Comparison of ENCODE assay signal across 19 cellular contexts in genomic region chr3:172839679-172840078, GRCh38.
DNase-seq lines count a peak whose midpoint lies in the region; ATAC-seq, FAIRE-seq and TF ChIP-seq lines count a peak whose summit lies in the region.
"Had no signal": no experiment of that assay in that cellular context is flagged by ENCODE, and none has a peak within 500 bp of the region (broad histone marks: within the 10 kb centered on the region; RNA-seq: fewer than 3 reads in every experiment).

No MANE protein-coding gene starts in this region.

- no peaks in the 10 kb centered on the region for H3K9me1 ChIP-seq in K562 (ENCODE audit: control insufficient read depth, insufficient read depth, low read length)

- H3K4me1 ChIP-seq in K562 (replicated peaks in 1 of 2; ENCODE audit: control insufficient read depth in 2 of 2, insufficient read depth in 2 of 2, low read length in 2 of 2): peaks cover 4 to 10% of the 10 kb centered on the region in 2 experiments; a peak in 3 of 5 replicates
- H3K4me1 ChIP-seq in pancreas: peaks cover 0 to 7% (median 0%) of the 10 kb centered on the region in 3 donors
- H3K4me1 ChIP-seq: A549, Caco-2, HAP-1 had no signal

- no peak for TF ChIP-seq CTCF in K562 (IDR thresholded peaks at IDR 0.05 in 2 of 3, conservative IDR thresholded peaks at IDR 0.05 in 1 of 3; ENCODE audit: insufficient read depth in 2 of 3, low read depth in 1 of 3, low read length in 3 of 3)
- TF ChIP-seq CTCF in pancreas (IDR thresholded peaks at IDR 0.05): no peak
- no peak for TF ChIP-seq CTCF in HFFc6 (IDR thresholded peaks at IDR 0.05)

- TF ChIP-seq RAD21 in K562 (CRISPR knock-in tag; conservative IDR thresholded peaks at IDR 0.05 in 1 of 2, IDR thresholded peaks at IDR 0.05 in 1 of 2): no peak

- H3K36me3 ChIP-seq in K562 (ENCODE audit: control insufficient read depth, insufficient read depth, low read length): no peaks in the 10 kb centered on the region
- H3K36me3 ChIP-seq in pancreas: no peaks in the 10 kb centered on the region
- H3K36me3 ChIP-seq: HAP-1 had no signal

- POLR2A ChIA-PET in K562 (lab: Yijun Ruan, JAX): no interaction called here

- peak overlapping the region; percentile 14; the same call in 1 of the 2 replicates for H2AFZ ChIP-seq in K562 (ENCODE audit: low read depth, low read length)

- H3K4me3 Mint-ChIP-seq in HFFc6: no peak overlapping the region
- H3K4me3 Mint-ChIP-seq: CD4-positive, alpha-beta T cell had no signal

- 44% methylated on average over 4 of the region's 4 CpGs for WGBS in K562 (ENCODE audit: insufficient coverage, low coverage, missing lambda C conversion rate)
- WGBS in pancreas, 2 donors: 14 to 16% methylated on average over 4 of the region's 4 CpGs

- no peak for TF ChIP-seq EP300 in K562 (IDR thresholded peaks at IDR 0.05; ENCODE audit: low read length)

- H3K27me3 ChIP-seq in K562 (ENCODE audit: control insufficient read depth in 2 of 2, insufficient read depth in 2 of 2, low read length in 2 of 2): no peaks in the 10 kb centered on the region
- no peaks in the 10 kb centered on the region for H3K27me3 ChIP-seq in pancreas

- in situ Hi-C loops in K562 (cut with MboI): no loop called here

- no peak overlapping the region for H3K4me3 ChIP-seq in K562
- H3K4me3 ChIP-seq in pancreas: no peak overlapping the region
- H3K4me3 ChIP-seq: A549, HAP-1 had no signal

- FAIRE-seq in K562 (lab: Jason Lieb, UNC) (no peak), pancreas (lab: Jason Lieb, UNC) (no peak)
- FAIRE-seq: D721Med, HTR-8/SVneo had no signal

- no peak overlapping the region for H3K27ac ChIP-seq in K562 (ENCODE audit: extremely low read depth, low read depth, low read length)
- no peak overlapping the region for H3K27ac ChIP-seq in pancreas
- H3K27ac ChIP-seq: 22Rv1, A549, C4-2B had no signal

- no peaks in the 10 kb centered on the region for H3K79me2 ChIP-seq in K562 (ENCODE audit: control insufficient read depth, insufficient read depth, low read length)

- H3K9ac ChIP-seq in K562 (ENCODE audit: insufficient read depth in 1 of 2, low read depth in 2 of 2, low read length in 2 of 2): no peak overlapping the region

- DNase-seq in DMS 273 (lab: John Stamatoyannopoulos, UW; ENCODE audit: unreplicated experiment) (peak; percentile 78), NCI-H2171 treated with DMSO at 0.1 percent for 48 hours (lab: John Stamatoyannopoulos, UW) (peak; percentile 87), K562 (ENCODE audit: extremely low read depth in 1 of 4, low spot score in 3 of 4) (no peak), pancreas (peak in 1 of 6 donors; percentile 24), HFFc6 (no peak), pons (ENCODE audit: low spot score) (no peak), OCI-M1 (lab: John Stamatoyannopoulos, UW) (no peak)
- DNase-seq: AML-193; Caco-2; CD4-positive, alpha-beta T cell; DMS79 treated with DMSO at 0.1 percent for 48 hours; GF-D8; IMR-90 had no signal

- no peaks in the 10 kb centered on the region for H3K36me3 Mint-ChIP-seq in HFFc6 (ENCODE audit: low read depth)

- H3K9me3 ChIP-seq in K562 (replicated peaks; ENCODE audit: control insufficient read depth, insufficient read depth, low read depth, low read length) (no peaks in the 10 kb centered on the region), pancreas (no peaks in the 10 kb centered on the region)
- H3K9me3 ChIP-seq: A549, Caco-2, HAP-1 had no signal

- intact Hi-C loops in K562 (cut with micrococcal nuclease): loop anchor here (5.0 to 10.0 kb wide), 3 partner anchors 73 to 435 kb away; no protein-coding TSS in a partner anchor
- intact Hi-C loops in pancreas (cut with DNase I): loop anchor here in 1 of 3 donors (10.0 kb wide), 1 partner anchor 205 kb away; no protein-coding TSS in a partner anchor

- H3K27ac Mint-ChIP-seq in HFFc6: no peak overlapping the region
- H3K27ac Mint-ChIP-seq: CD4-positive, alpha-beta T cell had no signal

- H4K20me1 ChIP-seq in K562 (replicated peaks; ENCODE audit: control insufficient read depth, insufficient read depth, low read length): no peaks in the 10 kb centered on the region

- no peaks in the 10 kb centered on the region for H3K9me3 Mint-ChIP-seq in HFFc6
- H3K9me3 Mint-ChIP-seq: CD4-positive, alpha-beta T cell had no signal

- no peak overlapping the region for H3K4me2 ChIP-seq in K562 (ENCODE audit: insufficient read depth, low read length)
- H3K4me2 ChIP-seq: A549 had no signal

- CTCF ChIA-PET in K562 (lab: Yijun Ruan, JAX; ENCODE audit: low intra/inter-chr PET ratio): no interaction called here

- TF ChIP-seq POLR2A in K562 (conservative IDR thresholded peaks at IDR 0.05): no peak

- ATAC-seq in K562: no peak
- peak in 3 of 4 donors; percentile 53 to 85 (median 79) for ATAC-seq in pancreas
- ATAC-seq: A549 had no signal

- peaks cover 18% of the 10 kb centered on the region for H3K27me3 Mint-ChIP-seq in HFFc6 (ENCODE audit: insufficient read depth)

- no TSS peak for BruUV-seq in K562 (replicated peaks; lab: Mats Ljungman, UMichigan)

- H3K4me1 Mint-ChIP-seq in HFFc6 (ENCODE audit: low read depth): no peaks in the 10 kb centered on the region

TF ChIP-seq in K562, 482 proteins besides CTCF, POLR2A, EP300 and RAD21:
- no peak for TF ChIP-seq CCAR2 (IDR thresholded peaks at IDR 0.05; ENCODE audit: low read depth, low read length)
- no peak for TF ChIP-seq SNRNP70 (optimal IDR thresholded peaks at IDR 0.05; ENCODE audit: low read depth, low read length)
- TF ChIP-seq HLTF (IDR thresholded peaks at IDR 0.05): no peak
- TF ChIP-seq SMAD2 (IDR thresholded peaks at IDR 0.05; ENCODE audit: low read depth, low read length): no peak
TF ChIP-seq in K562: peak in this region for 0.

Comparison
In these comparisons a context has a peak if more than half of its experiments do, and no peak if none do; other contexts are left out.
1. DNase-seq: peak in DMS 273 (single experiment) and NCI-H2171 treated with DMSO at 0.1 percent for 48 hours (single experiment); none in K562 (0 of 4), HFFc6 (single experiment), pons (single experiment) and OCI-M1 (single experiment).